10 cellular contexts compared by ENCODE assay signal in the genomic region with DNA sequence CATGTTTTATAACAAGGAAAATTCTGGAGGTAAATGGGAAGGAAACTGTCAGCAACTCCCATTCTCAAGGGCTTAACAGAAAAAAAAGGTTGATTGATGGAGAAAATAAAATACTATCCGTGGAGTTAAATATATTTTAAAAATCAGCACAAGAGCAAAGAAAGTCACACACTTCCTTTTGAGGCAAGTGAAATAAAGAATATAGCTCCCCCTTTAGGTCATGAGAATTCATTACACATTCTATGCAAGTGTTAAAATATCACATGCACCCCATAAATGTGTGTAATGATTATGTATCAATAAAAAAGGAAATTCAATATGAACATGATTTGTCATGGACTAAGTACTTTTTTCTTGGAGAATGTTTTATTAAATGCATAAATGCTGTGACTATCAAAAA.
DNase-seq lines count a peak whose midpoint lies in the region; ATAC-seq and TF ChIP-seq lines count a peak whose summit lies in the region.
"Had no signal": no experiment of that assay in that cellular context is flagged by ENCODE, and none has a peak within 500 bp of the region (broad histone marks: within the 10 kb centered on the region; RNA-seq: fewer than 3 reads in every experiment).

No MANE protein-coding gene starts in this region.

- in situ Hi-C loops in Panc1 (cut with HindIII; ENCODE audit: low pct_unique_long_range_greater_than_20kb, low sequenced_read_pairs) = no loop called here

- H3K9me3 ChIP-seq in DOHH2 (ENCODE audit: control insufficient read depth, insufficient read depth, low read length) = no peaks in the 10 kb centered on the region
- no peaks in the 10 kb centered on the region for H3K9me3 ChIP-seq in HCT116 (ENCODE audit: control insufficient read depth in 1 of 2, insufficient read depth in 1 of 2, low read depth in 1 of 2, low read length in 2 of 2)
- H3K9me3 ChIP-seq in Panc1 (ENCODE audit: control insufficient read depth, insufficient read depth, low read depth, low read length) = no peaks in the 10 kb centered on the region
- peaks cover 0 to 13% (median 0%) of the 10 kb centered on the region in 3 donors for H3K9me3 ChIP-seq in gastroesophageal sphincter

- RAD21 ChIA-PET in HCT116 (lab: Charles Lee; ENCODE audit: low non-redundant PET in 1 of 2, low total read pairs in 2 of 2, uncharacterized antibody in 2 of 2, unreplicated experiment in 2 of 2) = no interaction called here

- H2AFZ ChIP-seq in HCT116 (ENCODE audit: low read depth, low read length, poor library complexity, severe bottlenecking) = peak overlapping the region; percentile 6

- no peaks in the 10 kb centered on the region for H3K79me2 ChIP-seq in DOHH2 (ENCODE audit: control insufficient read depth, low read length)
- no peaks in the 10 kb centered on the region for H3K79me2 ChIP-seq in HCT116 (ENCODE audit: insufficient read depth, low read length)

- POLR2A ChIA-PET in HCT116 (lab: Charles Lee) (no interaction called here), Panc1 (lab: Charles Lee) (no interaction called here)

- BruUV-seq in HCT116 (replicated peaks; lab: Mats Ljungman, UMichigan) (no TSS peak), Panc1 (replicated peaks; lab: Mats Ljungman, UMichigan) (no TSS peak)

- no peak for TF ChIP-seq EP300 in gastroesophageal sphincter (IDR thresholded peaks at IDR 0.05)

- no peak for TF ChIP-seq POLR2A in HCT116 (IDR thresholded peaks at IDR 0.05; ENCODE audit: borderline replicate concordance, extremely low read depth, insufficient read depth, insufficient read length)
- no peak for TF ChIP-seq POLR2A in gastroesophageal sphincter (IDR thresholded peaks at IDR 0.05)

- DNase-seq in HCT116 (ENCODE audit: low read depth, low spot score) (no peak), Panc1 (ENCODE audit: low read depth, low spot score) (no peak)
- DNase-seq in activated CD4-positive, alpha-beta T cell treated with anti-CD3 and anti-CD28 coated beads, Interleukin-2, amount 50 U/mL, for 4 hours = no peak
- DNase-seq: activated B cell treated with CpG ODN at 0.5 μM for 24 hours, cortex of kidney had no signal

- no peaks in the 10 kb centered on the region for H3K36me3 ChIP-seq in DOHH2 (ENCODE audit: control insufficient read depth, low read length)
- H3K36me3 ChIP-seq in HCT116 (ENCODE audit: control insufficient read depth in 1 of 2, insufficient read depth in 2 of 2, low read length in 2 of 2) = no peaks in the 10 kb centered on the region
- no peaks in the 10 kb centered on the region for H3K36me3 ChIP-seq in Panc1 (ENCODE audit: control insufficient read depth, insufficient read depth, low read length)
- H3K36me3 ChIP-seq in gastroesophageal sphincter = no peaks in the 10 kb centered on the region

- intact Hi-C loops in HCT116 (cut with micrococcal nuclease) (loop anchor here (5.0 kb wide), 1 partner anchor 456 kb away; no protein-coding TSS in a partner anchor), Panc1 (cut with micrococcal nuclease; ENCODE audit: unreplicated experiment) (no loop called here)

- ATAC-seq in HCT116 (no peak), Panc1 (no peak), gastroesophageal sphincter (no peak), GM18907 (IDR thresholded peaks at IDR 0.05; ENCODE audit: unreplicated experiment) (no peak), HG02840 (IDR thresholded peaks at IDR 0.05; ENCODE audit: low FRiP score, unreplicated experiment) (no peak), HG03139 (IDR thresholded peaks at IDR 0.05; ENCODE audit: unreplicated experiment) (no peak)

- H3K9me2 ChIP-seq in DOHH2 (replicated peaks; ENCODE audit: control insufficient read depth, low read length) (no peaks in the 10 kb centered on the region; the same call in 1 of the 2 replicates), HCT116 (ENCODE audit: insufficient read depth) (no peaks in the 10 kb centered on the region)

- WGBS in gastroesophageal sphincter (ENCODE audit: low coverage in 1 of 2), 2 donors = 18 to 43% methylated on average over 1 of the region's 1 CpG

- peaks cover 7% of the 10 kb centered on the region for H3K27me3 ChIP-seq in DOHH2 (ENCODE audit: control insufficient read depth, low read length)
- no peaks in the 10 kb centered on the region for H3K27me3 ChIP-seq in HCT116 (ENCODE audit: insufficient read depth, low read length)
- H3K27me3 ChIP-seq in Panc1 (ENCODE audit: control insufficient read depth, insufficient read depth, low read length) = no peaks in the 10 kb centered on the region
- no peaks in the 10 kb centered on the region for H3K27me3 ChIP-seq in gastroesophageal sphincter

- H3K4me2 ChIP-seq in DOHH2 (ENCODE audit: low read length) (no peak overlapping the region), HCT116 (ENCODE audit: low read length) (no peak overlapping the region)

- TF ChIP-seq CTCF in DOHH2 (IDR thresholded peaks at IDR 0.05; ENCODE audit: low read depth, low read length, poor library complexity, severe bottlenecking) = peak; percentile 59
- TF ChIP-seq CTCF in HCT116 (IDR thresholded peaks at IDR 0.05 in 2 of 3, conservative IDR thresholded peaks at IDR 0.05 in 1 of 3; ENCODE audit: borderline replicate concordance in 1 of 3, insufficient read depth in 1 of 3, low read depth in 2 of 3, low read length in 2 of 3) = peak in 2 of 3 experiments; percentile 33 to 63; a peak in 3 of 6 replicates
- peak; percentile 41; the same call in 1 of the 2 replicates for TF ChIP-seq CTCF in Panc1 (IDR thresholded peaks at IDR 0.05)
- TF ChIP-seq CTCF in gastroesophageal sphincter (IDR thresholded peaks at IDR 0.05) = peak in 2 of 4 experiments; percentile 19 to 24

- CTCF ChIA-PET in HCT116 (lab: Charles Lee) (interaction anchor here (0.5 to 2.0 kb wide), 7 partner anchors 9 to 313 kb away, joined by 3 to 7 read pairs (median 3); no protein-coding TSS in a partner anchor), Panc1 (lab: Charles Lee) (interaction anchor here (0.6 kb wide), 1 partner anchor 365 kb away, joined by 3 read pairs; no protein-coding TSS in a partner anchor)

- H3K4me3 ChIP-seq in DOHH2 (ENCODE audit: low read length) = no peak overlapping the region
- H3K4me3 ChIP-seq in HCT116 (replicated peaks in 1 of 2; ENCODE audit: low read depth in 1 of 2, low read length in 2 of 2) = no peak overlapping the region
- H3K4me3 ChIP-seq in Panc1 (ENCODE audit: low read depth in 2 of 2, low read length in 2 of 2) = no peak overlapping the region
- no peak overlapping the region for H3K4me3 ChIP-seq in gastroesophageal sphincter

- H3K27ac ChIP-seq in DOHH2 (ENCODE audit: low read depth, low read length) = no peak overlapping the region
- H3K27ac ChIP-seq in HCT116 (ENCODE audit: low read depth, low read length) = no peak overlapping the region
- H3K27ac ChIP-seq in Panc1 (ENCODE audit: low read length) = no peak overlapping the region
- H3K27ac ChIP-seq in gastroesophageal sphincter = peak overlapping the region; percentile 74 to 81 (median 77)

- no peaks in the 10 kb centered on the region for H3F3A ChIP-seq in DOHH2 (ENCODE audit: control insufficient read depth, insufficient read depth)

- H4K20me1 ChIP-seq in DOHH2 (ENCODE audit: control insufficient read depth, insufficient read depth, low read depth, low read length) = no peaks in the 10 kb centered on the region
- H4K20me1 ChIP-seq in HCT116 (ENCODE audit: insufficient read depth) = no peaks in the 10 kb centered on the region

- peak; percentile 45; the same call in 1 of the 2 replicates for TF ChIP-seq RAD21 in HCT116 (IDR thresholded peaks at IDR 0.05; ENCODE audit: low read depth)

- no peak overlapping the region for H3K9ac ChIP-seq in HCT116 (ENCODE audit: low read length)

- no peaks in the 10 kb centered on the region for H3K4me1 ChIP-seq in DOHH2 (ENCODE audit: control insufficient read depth, low read length)
- H3K4me1 ChIP-seq in HCT116 (ENCODE audit: control insufficient read depth in 1 of 2, insufficient read depth in 2 of 2, low read length in 2 of 2) = no peaks in the 10 kb centered on the region
- no peaks in the 10 kb centered on the region for H3K4me1 ChIP-seq in Panc1 (ENCODE audit: control insufficient read depth, insufficient read depth, low read length)
- H3K4me1 ChIP-seq in gastroesophageal sphincter = peaks cover 3 to 26% (median 19%) of the 10 kb centered on the region in 3 donors

TF ChIP-seq in HCT116, 20 proteins besides CTCF, POLR2A, EP300 and RAD21:
- TF ChIP-seq, protein P1, sequence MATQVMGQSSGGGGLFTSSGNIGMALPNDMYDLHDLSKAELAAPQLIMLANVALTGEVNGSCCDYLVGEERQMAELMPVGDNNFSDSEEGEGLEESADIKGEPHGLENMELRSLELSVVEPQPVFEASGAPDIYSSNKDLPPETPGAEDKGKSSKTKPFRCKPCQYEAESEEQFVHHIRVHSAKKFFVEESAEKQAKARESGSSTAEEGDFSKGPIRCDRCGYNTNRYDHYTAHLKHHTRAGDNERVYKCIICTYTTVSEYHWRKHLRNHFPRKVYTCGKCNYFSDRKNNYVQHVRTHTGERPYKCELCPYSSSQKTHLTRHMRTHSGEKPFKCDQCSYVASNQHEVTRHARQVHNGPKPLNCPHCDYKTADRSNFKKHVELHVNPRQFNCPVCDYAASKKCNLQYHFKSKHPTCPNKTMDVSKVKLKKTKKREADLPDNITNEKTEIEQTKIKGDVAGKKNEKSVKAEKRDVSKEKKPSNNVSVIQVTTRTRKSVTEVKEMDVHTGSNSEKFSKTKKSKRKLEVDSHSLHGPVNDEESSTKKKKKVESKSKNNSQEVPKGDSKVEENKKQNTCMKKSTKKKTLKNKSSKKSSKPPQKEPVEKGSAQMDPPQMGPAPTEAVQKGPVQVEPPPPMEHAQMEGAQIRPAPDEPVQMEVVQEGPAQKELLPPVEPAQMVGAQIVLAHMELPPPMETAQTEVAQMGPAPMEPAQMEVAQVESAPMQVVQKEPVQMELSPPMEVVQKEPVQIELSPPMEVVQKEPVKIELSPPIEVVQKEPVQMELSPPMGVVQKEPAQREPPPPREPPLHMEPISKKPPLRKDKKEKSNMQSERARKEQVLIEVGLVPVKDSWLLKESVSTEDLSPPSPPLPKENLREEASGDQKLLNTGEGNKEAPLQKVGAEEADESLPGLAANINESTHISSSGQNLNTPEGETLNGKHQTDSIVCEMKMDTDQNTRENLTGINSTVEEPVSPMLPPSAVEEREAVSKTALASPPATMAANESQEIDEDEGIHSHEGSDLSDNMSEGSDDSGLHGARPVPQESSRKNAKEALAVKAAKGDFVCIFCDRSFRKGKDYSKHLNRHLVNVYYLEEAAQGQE (IDR thresholded peaks at IDR 0.05; ENCODE audit: low read depth) = no peak
- peak; percentile 8; the same call in 1 of the 2 replicates for TF ChIP-seq CEBPB (IDR thresholded peaks at IDR 0.05; ENCODE audit: low read depth)
TF ChIP-seq in HCT116: peak in this region for 1.

Comparison
In these comparisons a context has a peak if more than half of its experiments do, and no peak if none do; other contexts are left out.
1. H3K27ac ChIP-seq: peak in gastroesophageal sphincter (4 of 4); none in DOHH2 (single experiment), HCT116 (single experiment) and Panc1 (single experiment).